Comparison of ENCODE assay signal across 11 cellular contexts in the genomic region with DNA sequence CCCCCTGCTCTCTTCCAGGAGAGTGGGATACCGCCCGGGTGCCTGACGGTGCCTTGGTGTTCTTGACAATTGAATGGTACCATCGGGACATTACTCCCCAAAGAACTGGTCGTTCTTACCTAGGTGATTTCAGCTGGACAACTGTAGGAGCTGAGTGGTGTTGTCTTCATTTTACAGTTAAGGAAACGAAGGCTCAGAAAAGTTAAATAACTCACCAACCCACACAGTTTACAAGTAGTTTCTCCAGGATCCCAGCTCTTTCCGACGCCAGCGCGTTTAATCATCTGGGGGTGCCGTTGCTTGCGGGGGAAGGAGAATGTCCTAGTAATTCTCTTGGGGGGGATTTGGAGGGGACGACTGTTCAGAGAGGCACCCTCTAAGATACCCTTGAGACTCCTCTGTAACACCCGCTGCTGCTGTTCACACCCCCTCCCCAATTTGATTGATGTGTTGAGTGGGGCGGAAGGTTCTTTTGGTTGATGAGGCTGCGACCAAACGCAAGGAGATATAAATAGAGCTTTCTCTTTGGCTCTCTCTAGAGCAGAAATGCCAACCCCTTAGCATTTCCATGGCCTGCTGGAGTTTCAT. TPM values are rescaled to one million over a fixed set of nuclear protein-coding genes. Genes with fewer than 3 reads are reported as not detected.
DNase-seq lines count a peak whose midpoint lies in the region; ATAC-seq and TF ChIP-seq lines count a peak whose summit lies in the region.
"Had no signal": no experiment of that assay in that cellular context is flagged by ENCODE, and none has a peak within 500 bp of the region (broad histone marks: within the 10 kb centered on the region; RNA-seq: fewer than 3 reads in every experiment).

No MANE protein-coding gene starts in this region.

- 34 to 38% methylated on average over 13 to 17 of the region's 17 CpGs for WGBS in body of pancreas, 2 donors

- DNase-seq in activated CD4-positive, alpha-beta T cell treated with anti-CD3 and anti-CD28 coated beads for 36 hours, result no peak
- no peak for DNase-seq in activated CD4-positive, alpha-beta T cell treated with anti-CD3 and anti-CD28 coated beads, Interleukin-2, amount 50 U/mL, for 4 hours
- DNase-seq in T-cell (peak in 11 of 34 experiments; percentile 11 to 33 (median 21)), T1000 (lab: John Stamatoyannopoulos, UW) (no peak), body of pancreas (no peak), NCI-H2029 (lab: John Stamatoyannopoulos, UW) (no peak)
- peak; percentile 48 for DNase-seq in stimulated activated naive B cell treated with anti-CD40 and anti-IgM and Interleukin-4, amounts not matched to agents 10 μg/mL and 1 μg/mL and 100 μg/mL, for 72 hours
- DNase-seq: foreskin fibroblast, GDM1, NCI-H2081 treated with DMSO at 0.1 percent for 48 hours had no signal

- H3K27ac ChIP-seq in body of pancreas, result no peak overlapping the region

- CTCF ChIA-PET in activated CD4-positive, alpha-beta T cell treated with anti-CD3 and anti-CD28 coated beads for 36 hours (lab: Charles Lee), result interaction anchor here (0.6 to 9.2 kb wide), 13 partner anchors 11 to 215 kb away, joined by 3 to 100 read pairs (median 4); no protein-coding TSS in a partner anchor
- CTCF ChIA-PET in T-cell (lab: Charles Lee), result interaction anchor here (0.6 to 5.6 kb wide), 3 partner anchors 25 to 1501 kb away, joined by 3 to 60 read pairs (median 9); no protein-coding TSS in a partner anchor

- peaks cover 26% of the 10 kb centered on the region for H3K36me3 Mint-ChIP-seq in activated CD4-positive, alpha-beta T cell treated with anti-CD3 and anti-CD28 coated beads for 36 hours (ENCODE audit: low read depth)
- H3K36me3 Mint-ChIP-seq in T-cell, result no peaks in the 10 kb centered on the region
- peaks cover 34% of the 10 kb centered on the region for H3K36me3 Mint-ChIP-seq in dendritic cell treated with granulocyte-macrophage colony-stimulating factor and Interleukin-4, amounts not matched to agents 40 ng/mL and 50 ng/mL, for 4 days (ENCODE audit: low read depth)
- peaks cover 30 to 47% of the 10 kb centered on the region in 2 donors for H3K36me3 Mint-ChIP-seq in stimulated activated naive B cell treated with anti-CD40 and anti-IgM and Interleukin-4, amounts not matched to agents 10 μg/mL and 1 μg/mL and 100 μg/mL, for 72 hours

- POLR2A ChIA-PET in activated CD4-positive, alpha-beta T cell treated with anti-CD3 and anti-CD28 coated beads for 36 hours (lab: Charles Lee), result interaction anchor here (0.6 to 5.8 kb wide), 8 partner anchors 13 to 746 kb away, joined by 3 to 49 read pairs (median 4); no protein-coding TSS in a partner anchor
- POLR2A ChIA-PET in T-cell (lab: Charles Lee), result interaction anchor here in 1 of 2 donors (0.7 to 1.1 kb wide), 2 partner anchors 15 to 27 kb away, joined by 5 to 21 read pairs; no protein-coding TSS in a partner anchor

- H3K4me1 ChIP-seq in body of pancreas, result peaks cover 15% of the 10 kb centered on the region

- no peaks in the 10 kb centered on the region for H3K9me3 ChIP-seq in body of pancreas

- peak overlapping the region; percentile 98 for H3K4me3 Mint-ChIP-seq in activated CD4-positive, alpha-beta T cell treated with anti-CD3 and anti-CD28 coated beads for 36 hours
- peak overlapping the region; percentile 96 to 100 (median 97) for H3K4me3 Mint-ChIP-seq in T-cell
- H3K4me3 Mint-ChIP-seq in dendritic cell treated with granulocyte-macrophage colony-stimulating factor and Interleukin-4, amounts not matched to agents 40 ng/mL and 50 ng/mL, for 4 days, result peak overlapping the region; percentile 92
- H3K4me3 Mint-ChIP-seq in stimulated activated naive B cell treated with anti-CD40 and anti-IgM and Interleukin-4, amounts not matched to agents 10 μg/mL and 1 μg/mL and 100 μg/mL, for 72 hours, result peak overlapping the region; percentile 97

- peaks cover 62% of the 10 kb centered on the region for H3K4me1 Mint-ChIP-seq in activated CD4-positive, alpha-beta T cell treated with anti-CD3 and anti-CD28 coated beads for 36 hours
- H3K4me1 Mint-ChIP-seq in T-cell, result peaks cover 76 to 85% (median 77%) of the 10 kb centered on the region in 3 donors
- peaks cover 78% of the 10 kb centered on the region for H3K4me1 Mint-ChIP-seq in dendritic cell treated with granulocyte-macrophage colony-stimulating factor and Interleukin-4, amounts not matched to agents 40 ng/mL and 50 ng/mL, for 4 days (ENCODE audit: low read depth)
- peaks cover 50 to 85% of the 10 kb centered on the region in 2 donors for H3K4me1 Mint-ChIP-seq in stimulated activated naive B cell treated with anti-CD40 and anti-IgM and Interleukin-4, amounts not matched to agents 10 μg/mL and 1 μg/mL and 100 μg/mL, for 72 hours

- H3K9me3 Mint-ChIP-seq in activated CD4-positive, alpha-beta T cell treated with anti-CD3 and anti-CD28 coated beads for 36 hours (ENCODE audit: low read depth), result no peaks in the 10 kb centered on the region
- H3K9me3 Mint-ChIP-seq in T-cell, result no peaks in the 10 kb centered on the region
- no peaks in the 10 kb centered on the region for H3K9me3 Mint-ChIP-seq in dendritic cell treated with granulocyte-macrophage colony-stimulating factor and Interleukin-4, amounts not matched to agents 40 ng/mL and 50 ng/mL, for 4 days
- H3K9me3 Mint-ChIP-seq in stimulated activated naive B cell treated with anti-CD40 and anti-IgM and Interleukin-4, amounts not matched to agents 10 μg/mL and 1 μg/mL and 100 μg/mL, for 72 hours, result no peaks in the 10 kb centered on the region

- intact Hi-C loops in activated CD4-positive, alpha-beta T cell treated with anti-CD3 and anti-CD28 coated beads for 36 hours (cut with DNase I, micrococcal nuclease), result loop anchor here in 1 of 2 experiments (5.0 to 10.0 kb wide), 4 partner anchors 371 to 1256 kb away; a partner anchor contains a TSS
- intact Hi-C loops in dendritic cell treated with granulocyte-macrophage colony-stimulating factor and Interleukin-4, amounts not matched to agents 40 ng/mL and 50 ng/mL, for 4 days (cut with micrococcal nuclease), result loop anchor here (2.0 to 5.0 kb wide), 2 partner anchors 26 to 34 kb away; no protein-coding TSS in a partner anchor
- intact Hi-C loops in body of pancreas (cut with DNase I), result no loop called here

- H3K4me3 ChIP-seq in body of pancreas, result no peak overlapping the region

- no peak for TF ChIP-seq POLR2A in body of pancreas (IDR thresholded peaks at IDR 0.05)

- peak overlapping the region; percentile 99 for H3K27ac Mint-ChIP-seq in activated CD4-positive, alpha-beta T cell treated with anti-CD3 and anti-CD28 coated beads for 36 hours
- peak overlapping the region; percentile 98 for H3K27ac Mint-ChIP-seq in T-cell
- H3K27ac Mint-ChIP-seq in dendritic cell treated with granulocyte-macrophage colony-stimulating factor and Interleukin-4, amounts not matched to agents 40 ng/mL and 50 ng/mL, for 4 days, result peak overlapping the region; percentile 92
- peak overlapping the region; percentile 95 for H3K27ac Mint-ChIP-seq in stimulated activated naive B cell treated with anti-CD40 and anti-IgM and Interleukin-4, amounts not matched to agents 10 μg/mL and 1 μg/mL and 100 μg/mL, for 72 hours

- H3K27me3 Mint-ChIP-seq in activated CD4-positive, alpha-beta T cell treated with anti-CD3 and anti-CD28 coated beads for 36 hours, result no peaks in the 10 kb centered on the region
- no peaks in the 10 kb centered on the region for H3K27me3 Mint-ChIP-seq in T-cell
- no peaks in the 10 kb centered on the region for H3K27me3 Mint-ChIP-seq in dendritic cell treated with granulocyte-macrophage colony-stimulating factor and Interleukin-4, amounts not matched to agents 40 ng/mL and 50 ng/mL, for 4 days
- no peaks in the 10 kb centered on the region for H3K27me3 Mint-ChIP-seq in stimulated activated naive B cell treated with anti-CD40 and anti-IgM and Interleukin-4, amounts not matched to agents 10 μg/mL and 1 μg/mL and 100 μg/mL, for 72 hours

- no peaks in the 10 kb centered on the region for H3K36me3 ChIP-seq in body of pancreas (replicated peaks in 1 of 2; ENCODE audit: insufficient read depth in 1 of 2, low read depth in 2 of 2)

- peak; percentile 12 for ATAC-seq in activated CD4-positive, alpha-beta T cell treated with anti-CD3 and anti-CD28 coated beads for 36 hours
- ATAC-seq in T-cell (replicated peaks in 1 of 4) (peak in 3 of 4 experiments; percentile 1 to 10 (median 3)), body of pancreas (no peak)
- ATAC-seq in stimulated activated naive B cell treated with anti-CD40 and anti-IgM and Interleukin-4, amounts not matched to agents 10 μg/mL and 1 μg/mL and 100 μg/mL, for 72 hours (replicated peaks), result peak; percentile 12 to 13

- H3K27me3 ChIP-seq in body of pancreas, result peaks cover 0 to 6% of the 10 kb centered on the region in 2 donors

- no peak for TF ChIP-seq CTCF in body of pancreas (IDR thresholded peaks at IDR 0.05)

RNA-seq across cellular contexts. Expression of a gene that starts 1.8 kb away (rescaled TPM):
- 100 to 1,000 TPM in 1 of 2 experiments, 10 to 100 TPM in 1; 96.4 to 114 TPM for total RNA-seq in activated CD4-positive, alpha-beta T cell treated with anti-CD3 and anti-CD28 coated beads for 36 hours
- total RNA-seq in T-cell, result 100 to 1,000 TPM; 246 to 313 (median 280) TPM
- total RNA-seq in body of pancreas, result 1 to 10 TPM; 3.3 to 6.2 TPM

Comparison
In these comparisons a context has a peak if more than half of its experiments do, and no peak if none do; other contexts are left out.
1. RNA of a gene that starts 1.8 kb away (total RNA-seq): 246 to 313 TPM in T-cell and 96.4 to 114 TPM in activated CD4-positive, alpha-beta T cell treated with anti-CD3 and anti-CD28 coated beads for 36 hours; 3.3 to 6.2 TPM in body of pancreas; every median in the first group is over 10 times any median in the second.
2. Peak in every context shown above with its lines, with median percentiles within 50 percentile points of each other: H3K27ac Mint-ChIP-seq and H3K4me3 Mint-ChIP-seq.